8 cellular contexts compared by ENCODE assay signal in genomic region chr6:42890311-42891198, GRCh38. TPM values are rescaled to one million over a fixed set of nuclear protein-coding genes. Genes with fewer than 3 reads are reported as not detected.
DNase-seq lines count a peak whose midpoint lies in the region; ATAC-seq and TF ChIP-seq lines count a peak whose summit lies in the region.

No MANE protein-coding gene starts in this region.

- peaks cover 4% of the 10 kb centered on the region for H3K79me2 ChIP-seq in ACC112 (ENCODE audit: control insufficient read depth, insufficient read depth, low read length, unreplicated experiment)

- peak overlapping the region; percentile 80 for H3K27ac ChIP-seq in ACC112 (ENCODE audit: low read depth, low read length)

- peak overlapping the region; percentile 73 for H2AFZ ChIP-seq in ACC112 (ENCODE audit: low read length, unreplicated experiment)

- H3K36me3 Mint-ChIP-seq in activated B cell treated with CpG ODN at 0.5 μM for 24 hours (ENCODE audit: low read depth): peaks cover 36% of the 10 kb centered on the region

- CTCF ChIA-PET in activated B cell treated with CpG ODN at 0.5 μM for 24 hours (lab: Charles Lee): interaction anchor here (1.3 to 1.8 kb wide), 3 partner anchors 11 to 253 kb away, joined by 3 to 11 read pairs (median 3); partner anchors contain the start of gene RPL7L1

- ATAC-seq in GM18868 (IDR thresholded peaks at IDR 0.05; ENCODE audit: unreplicated experiment): peak; percentile 92
- peak; percentile 82 for ATAC-seq in HG03103 (IDR thresholded peaks at IDR 0.05; ENCODE audit: low read depth, unreplicated experiment)
- ATAC-seq in activated B cell treated with CpG ODN at 0.5 μM for 24 hours (ENCODE audit: low read depth): peak; percentile 97

- POLR2A ChIA-PET in activated B cell treated with CpG ODN at 0.5 μM for 24 hours (lab: Charles Lee): interaction anchor here (0.5 to 6.4 kb wide), 21 partner anchors 11 to 587 kb away, joined by 3 to 85 read pairs (median 4); partner anchors contain the start of genes ABCC10, BICRAL, CNPY3 and CUL9

- H3K36me3 ChIP-seq in ACC112 (ENCODE audit: insufficient read depth, low read length): peaks cover 3% of the 10 kb centered on the region

- H3K27ac Mint-ChIP-seq in activated B cell treated with CpG ODN at 0.5 μM for 24 hours: peak overlapping the region; percentile 93

- peaks cover 4% of the 10 kb centered on the region for H3K4me1 ChIP-seq in ACC112 (ENCODE audit: control insufficient read depth, insufficient read depth, low read length, unreplicated experiment)

- intact Hi-C loops in activated B cell treated with CpG ODN at 0.5 μM for 24 hours (cut with micrococcal nuclease): loop anchor here (1.0 to 10.0 kb wide), 8 partner anchors 11 to 1106 kb away; partner anchors contain the start of genes BICRAL, CNPY3, LRRC73 and MRPS10

- H3K9me3 Mint-ChIP-seq in activated B cell treated with CpG ODN at 0.5 μM for 24 hours: no peaks in the 10 kb centered on the region

- H3K27me3 Mint-ChIP-seq in activated B cell treated with CpG ODN at 0.5 μM for 24 hours: no peaks in the 10 kb centered on the region

- no peaks in the 10 kb centered on the region for H3K27me3 ChIP-seq in ACC112 (ENCODE audit: insufficient read depth, low read length)

- peak; percentile 90 for DNase-seq in NCI-H2196 treated with DMSO at 0.1 percent for 48 hours (lab: John Stamatoyannopoulos, UW; ENCODE audit: unreplicated experiment)
- DNase-seq in activated B cell treated with CpG ODN at 0.5 μM for 24 hours: peak; percentile 76
- peak; percentile 98 to 99 for DNase-seq in cardiac fibroblast (ENCODE audit: low read depth in 2 of 2)
- DNase-seq in inferior parietal cortex (ENCODE audit: extremely low spot score): peak; percentile 92
- DNase-seq in smooth muscle cell of the brain vasculature (ENCODE audit: low read depth, low spot score): peak; percentile 86

- H3K4me1 Mint-ChIP-seq in activated B cell treated with CpG ODN at 0.5 μM for 24 hours: peaks cover 44% of the 10 kb centered on the region

- peak overlapping the region; percentile 83 for H3K4me3 ChIP-seq in ACC112 (ENCODE audit: low read depth, low read length)
- peak overlapping the region; percentile 86 to 94 for H3K4me3 ChIP-seq in cardiac fibroblast (replicated peaks in 1 of 2; ENCODE audit: low read depth in 2 of 2, low read length in 2 of 2)

- TF ChIP-seq CTCF in activated B cell treated with CpG ODN at 0.5 μM for 24 hours (IDR thresholded peaks at IDR 0.05) (no peak), cardiac fibroblast (IDR thresholded peaks at IDR 0.05; ENCODE audit: low read depth, low read length) (no peak)

- peak overlapping the region; percentile 97 for H3K4me3 Mint-ChIP-seq in activated B cell treated with CpG ODN at 0.5 μM for 24 hours

RNA-seq across cellular contexts. Expression of gene RPL7L1, which starts 11.1 kb away (rescaled TPM):
- 94.5 and 110 TPM in 2 replicates for total RNA-seq in activated B cell treated with CpG ODN at 0.5 μM for 24 hours

RNA-seq across cellular contexts. Expression of gene PTCRA, which starts 25.3 kb away (rescaled TPM):
- not detected in 2 replicates for total RNA-seq in activated B cell treated with CpG ODN at 0.5 μM for 24 hours

RNA-seq across cellular contexts. Expression of gene CNPY3, which starts 38.7 kb away (rescaled TPM):
- 120 and 121 TPM in 2 replicates for total RNA-seq in activated B cell treated with CpG ODN at 0.5 μM for 24 hours

Comparison
In these comparisons a context has a peak if more than half of its experiments do, and no peak if none do; other contexts are left out.
1. Peak in every context shown above with its lines: DNase-seq, ATAC-seq, H3K4me3 ChIP-seq and H3K27ac ChIP-seq.